Comparison of ENCODE assay signal across 30 cellular contexts in genomic region chr3:195403244-195403643, GRCh38.
"Had no signal": no experiment of that assay in that cellular context is flagged by ENCODE, and none has a peak within 500 bp of the region (broad histone marks: within the 10 kb centered on the region; RNA-seq: fewer than 3 reads in every experiment).

No MANE protein-coding gene starts in this region.

- H3K27ac ChIP-seq: colonic mucosa, epithelial cell of prostate, gastrocnemius medialis, neural progenitor cell, ovary, right lobe of liver, testis, tibial artery, upper lobe of left lung had no signal

- H3K4me3 Mint-ChIP-seq: dendritic cell treated with granulocyte-macrophage colony-stimulating factor and Interleukin-4, amounts not matched to agents 40 ng/mL and 50 ng/mL, for 4 days; endodermal cell; mesothelial cell of epicardium; naive thymus-derived CD4-positive, alpha-beta T cell; nephron; neural progenitor cell had no signal

- H3K4me1 ChIP-seq: colonic mucosa, right lobe of liver, testis, tibial artery had no signal

- H3K27ac Mint-ChIP-seq: dendritic cell treated with granulocyte-macrophage colony-stimulating factor and Interleukin-4, amounts not matched to agents 40 ng/mL and 50 ng/mL, for 4 days; endodermal cell; mesothelial cell of epicardium; naive thymus-derived CD4-positive, alpha-beta T cell; nephron; neural progenitor cell had no signal

- H3K4me1 Mint-ChIP-seq: neural progenitor cell had no signal

- H3K9ac ChIP-seq: neural progenitor cell had no signal

- H3K27me3 ChIP-seq: colonic mucosa, gastrocnemius medialis, neural progenitor cell, ovary, right lobe of liver, testis, tibial artery, upper lobe of left lung had no signal

- DNase-seq: colonic mucosa; effector CD8-positive, alpha-beta T cell; endodermal cell; gastrocnemius medialis; head of caudate nucleus; kidney; mucosa of descending colon; naive thymus-derived CD4-positive, alpha-beta T cell; nucleus accumbens; ovary; posterior cingulate gyrus; right lobe of liver; small intestine; stimulated activated CD4-positive, alpha-beta T cell treated with anti-CD3 and anti-CD28 coated beads, Interleukin-12 subunit alpha, Interleukin-12 subunit beta, amount 100 ng/mL, for 4 hours; stimulated activated CD4-positive, alpha-beta T cell treated with anti-CD3 and anti-CD28 coated beads, Interleukin-1b, Interleukin-23, amount 100 ng/mL, for 48 hours; stimulated activated CD4-positive, alpha-beta T cell treated with anti-CD3 and anti-CD28 coated beads, Interleukin-4, amount 100 ng/mL, for 1 hour; stimulated activated CD8-positive, alpha-beta memory T cell treated with anti-CD3 and anti-CD28 coated beads, Interleukin-4, amount 100 ng/mL, for 48 hours; stimulated activated naive CD8-positive, alpha-beta T cell treated with anti-CD3 and anti-CD28 coated beads, Interleukin-15, Interleukin-2, amounts not matched to agents 100 U/mL and 50 U/mL, for 24 hours; substantia nigra; testis; tibial artery; upper lobe of left lung had no signal

- H3K4me3 ChIP-seq: colonic mucosa, gastrocnemius medialis, lung, mucosa of descending colon, neural progenitor cell, ovary, right lobe of liver, testis, tibial artery, upper lobe of left lung had no signal

- H3K9me3 ChIP-seq: colonic mucosa, gastrocnemius medialis, mucosa of descending colon, ovary, right lobe of liver, testis, tibial artery, upper lobe of left lung had no signal

- H2AFZ ChIP-seq: neural progenitor cell had no signal

- H3K9me3 Mint-ChIP-seq: dendritic cell treated with granulocyte-macrophage colony-stimulating factor and Interleukin-4, amounts not matched to agents 40 ng/mL and 50 ng/mL, for 4 days; endodermal cell; neural progenitor cell had no signal

- H3K27me3 Mint-ChIP-seq: dendritic cell treated with granulocyte-macrophage colony-stimulating factor and Interleukin-4, amounts not matched to agents 40 ng/mL and 50 ng/mL, for 4 days; naive thymus-derived CD4-positive, alpha-beta T cell had no signal

- H3K36me3 ChIP-seq: colonic mucosa, gastrocnemius medialis, neural progenitor cell, ovary, right lobe of liver, tibial artery, upper lobe of left lung had no signal

- H3K4me2 ChIP-seq: neural progenitor cell had no signal

- ATAC-seq: esophagus mucosa; gastrocnemius medialis; left lobe of liver; mucosa of descending colon; naive thymus-derived CD4-positive, alpha-beta T cell; right lobe of liver; stimulated activated naive CD8-positive, alpha-beta T cell treated with anti-CD3 and anti-CD28 coated beads, Interleukin-15, Interleukin-2, amounts not matched to agents 100 U/mL and 50 U/mL, for 24 hours had no signal
